Comparison of ENCODE assay signal across 2 cellular contexts in the genomic region with DNA sequence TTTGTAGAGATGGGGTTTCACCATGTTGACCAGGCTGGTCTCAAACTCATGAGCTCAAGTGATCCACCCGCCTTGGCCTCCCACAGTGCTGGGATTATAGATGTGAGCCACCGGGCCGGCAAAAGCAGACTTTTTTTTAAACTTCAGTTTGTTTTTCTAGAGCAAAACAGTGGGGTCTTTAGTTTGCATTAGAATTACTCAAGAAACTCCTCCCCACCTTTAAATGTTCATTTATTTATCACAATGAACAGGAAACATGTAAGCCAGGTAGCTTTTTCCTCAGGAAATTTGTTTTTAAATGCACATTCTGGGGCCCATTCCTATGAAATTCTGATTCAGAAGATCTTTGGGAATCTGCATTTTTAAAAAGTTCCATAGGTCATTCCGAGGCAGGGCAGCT.
TF ChIP-seq lines count a peak whose summit lies in the region.

No MANE protein-coding gene starts in this region.

TF ChIP-seq in GM23338, 12 proteins besides CTCF, POLR2A, EP300 and RAD21:
- no peak for TF ChIP-seq ZNF114 (CRISPR knock-in tag; IDR thresholded peaks at IDR 0.05)
- TF ChIP-seq, protein P1, sequence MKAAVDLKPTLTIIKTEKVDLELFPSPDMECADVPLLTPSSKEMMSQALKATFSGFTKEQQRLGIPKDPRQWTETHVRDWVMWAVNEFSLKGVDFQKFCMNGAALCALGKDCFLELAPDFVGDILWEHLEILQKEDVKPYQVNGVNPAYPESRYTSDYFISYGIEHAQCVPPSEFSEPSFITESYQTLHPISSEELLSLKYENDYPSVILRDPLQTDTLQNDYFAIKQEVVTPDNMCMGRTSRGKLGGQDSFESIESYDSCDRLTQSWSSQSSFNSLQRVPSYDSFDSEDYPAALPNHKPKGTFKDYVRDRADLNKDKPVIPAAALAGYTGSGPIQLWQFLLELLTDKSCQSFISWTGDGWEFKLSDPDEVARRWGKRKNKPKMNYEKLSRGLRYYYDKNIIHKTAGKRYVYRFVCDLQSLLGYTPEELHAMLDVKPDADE (IDR thresholded peaks at IDR 0.05), result peak; percentile 61; the same call in 1 of the 2 replicates
- TF ChIP-seq NANOG (IDR thresholded peaks at IDR 0.05; ENCODE audit: borderline replicate concordance), result peak; percentile 69

TF ChIP-seq in H1, 55 proteins besides CTCF, POLR2A, EP300 and RAD21:
- TF ChIP-seq ASH2L (IDR thresholded peaks at IDR 0.05; ENCODE audit: low read length) (no peak), GTF2F1 (IDR thresholded peaks at IDR 0.05; ENCODE audit: borderline replicate concordance, low read depth, low read length) (no peak), MAFK (IDR thresholded peaks at IDR 0.05; ENCODE audit: low read depth, low read length) (no peak), SAP30 (IDR thresholded peaks at IDR 0.05; ENCODE audit: insufficient read depth, insufficient replicate concordance, low read length) (no peak), CHD1 (IDR thresholded peaks at IDR 0.05; ENCODE audit: low read depth, low read length) (no peak), ZNF274 (IDR thresholded peaks at IDR 0.05; ENCODE audit: borderline replicate concordance, extremely low read depth, low read length) (no peak), TAF7 (optimal IDR thresholded peaks at IDR 0.05; ENCODE audit: borderline replicate concordance, low read depth, low read length) (no peak), TEAD4 (IDR thresholded peaks at IDR 0.05; ENCODE audit: low read depth, low read length) (no peak)
- TF ChIP-seq, protein P2, sequence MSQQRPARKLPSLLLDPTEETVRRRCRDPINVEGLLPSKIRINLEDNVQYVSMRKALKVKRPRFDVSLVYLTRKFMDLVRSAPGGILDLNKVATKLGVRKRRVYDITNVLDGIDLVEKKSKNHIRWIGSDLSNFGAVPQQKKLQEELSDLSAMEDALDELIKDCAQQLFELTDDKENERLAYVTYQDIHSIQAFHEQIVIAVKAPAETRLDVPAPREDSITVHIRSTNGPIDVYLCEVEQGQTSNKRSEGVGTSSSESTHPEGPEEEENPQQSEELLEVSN (IDR thresholded peaks at IDR 0.05), result no peak
